In the genomic region with DNA sequence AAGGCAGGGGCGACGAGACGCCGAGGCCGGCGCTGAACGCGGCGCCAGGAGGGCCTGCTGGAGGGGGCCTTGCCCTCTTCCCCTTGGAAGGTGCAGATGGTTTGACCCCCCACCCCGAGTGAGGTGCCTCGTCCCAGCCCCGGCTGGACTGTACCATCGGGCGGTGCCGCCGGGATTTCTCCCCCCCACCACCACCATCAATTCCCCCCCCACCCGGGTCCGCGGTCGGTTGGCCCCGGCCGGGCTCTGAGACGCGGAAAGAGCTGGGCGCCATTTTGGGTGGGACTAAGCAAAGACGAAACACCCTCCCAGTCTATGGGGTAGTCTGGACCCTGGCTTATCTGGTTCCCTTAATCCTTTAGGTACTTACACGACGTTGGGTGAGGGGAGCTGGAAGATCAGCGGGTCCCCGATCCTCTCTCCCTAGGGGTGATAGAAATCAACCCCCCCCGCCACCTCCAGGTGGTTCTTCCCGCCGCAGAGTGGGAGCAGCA, we compare ENCODE assay signal across 8 cellular contexts. TPM values are rescaled to one million over a fixed set of nuclear protein-coding genes. Genes with fewer than 3 reads are reported as not detected.
A peak's percentile ranks its signal among the peaks of the same experiment; 100 is the strongest.
DNase-seq lines count a peak whose midpoint lies in the region; ATAC-seq, FAIRE-seq and TF ChIP-seq lines count a peak whose summit lies in the region.

PRDM10 (minus strand) TSS at position 484 of the 494 bp plus-strand sequence. CDS start 41,871 bp downstream, outside the sequence.

- DNase-seq in GM12892 (ENCODE audit: insufficient read length) (peak; percentile 82), NCI-H1105 treated with DMSO at 0.1 percent for 48 hours (lab: John Stamatoyannopoulos, UW) (peak; percentile 99), T-helper 17 cell (peak; percentile 84 to 90 (median 88)), amygdala (lab: John Stamatoyannopoulos, UW) (peak; percentile 77 to 99 (median 92)), right cardiac atrium (peak; percentile 95 to 98 (median 97)), putamen (ENCODE audit: low spot score) (peak; percentile 94), OCI-M2 (lab: John Stamatoyannopoulos, UW; ENCODE audit: unreplicated experiment) (no peak)

- intact Hi-C loops in right cardiac atrium (cut with DNase I) = loop anchor here in 3 of 4 donors (5.0 to 10.0 kb wide), 4 partner anchors 65 to 312 kb away; partner anchors contain the start of genes APLP2 (in 2 of the 3) and ZBTB44 (in 1 of the 3)

- peak within 1 kb of the TSS; percentile 94 for H3K4me3 Mint-ChIP-seq in T-helper 17 cell

- peak; percentile 30 for ATAC-seq in HG02623 (IDR thresholded peaks at IDR 0.05; ENCODE audit: unreplicated experiment)
- ATAC-seq in T-helper 17 cell = peak; percentile 70
- ATAC-seq in right cardiac atrium = peak; percentile 90 to 92

- peak within 1 kb of the TSS; percentile 90 for H3K27ac ChIP-seq in right cardiac atrium (ENCODE audit: low read length)

- H3K4me1 ChIP-seq in right cardiac atrium (ENCODE audit: control insufficient read depth, insufficient read depth, low read length) = no peaks in the 10 kb centered on the region

- peaks cover 3% of the 10 kb centered on the region for H3K36me3 Mint-ChIP-seq in T-helper 17 cell (ENCODE audit: low read depth)

- H3K27me3 Mint-ChIP-seq in T-helper 17 cell = no peaks in the 10 kb centered on the region

- H3K9me3 ChIP-seq in T-helper 17 cell (ENCODE audit: control insufficient read depth, low read length, poor library complexity, severe bottlenecking) (no peaks in the 10 kb centered on the region), right cardiac atrium (ENCODE audit: control insufficient read depth, low read length) (no peaks in the 10 kb centered on the region)

- under 1% methylated on average over 33 of the region's 33 CpGs for WGBS in right cardiac atrium

- peak within 1 kb of the TSS; percentile 88 for H3K4me3 ChIP-seq in right cardiac atrium (ENCODE audit: low read length)

- H3K4me1 Mint-ChIP-seq in T-helper 17 cell = peaks cover 23% of the 10 kb centered on the region

- H3K27ac Mint-ChIP-seq in T-helper 17 cell = peak within 1 kb of the TSS; percentile 99

- TF ChIP-seq POLR2A in GM12892 (IDR thresholded peaks at IDR 0.05; ENCODE audit: low read depth, low read length) = peak; percentile 78

- no peak for FAIRE-seq in GM12892 (lab: Jason Lieb, UNC)

- no peaks in the 10 kb centered on the region for H3K27me3 ChIP-seq in right cardiac atrium (ENCODE audit: control insufficient read depth, insufficient read depth)

RNA-seq across cellular contexts. Expression of gene PRDM10, which starts in this region (rescaled TPM):
- 4.0 TPM for polyA plus RNA-seq in GM12892 (2012; ENCODE audit: missing spikeins)
- total RNA-seq in T-helper 17 cell = 10 to 100 TPM; 11.6 to 12.2 TPM
- 1 to 10 TPM; 4.9 to 7.2 (median 6.3) TPM for total RNA-seq in right cardiac atrium
- 1.6 TPM for polyA plus RNA-seq in right cardiac atrium

Comparison
In these comparisons a context has a peak if more than half of its experiments do, and no peak if none do; other contexts are left out.
1. ATAC-seq: peak in every context shown above with its lines; median percentile 91 in right cardiac atrium; 70 in T-helper 17 cell; 30 in HG02623.